ENCODE assay signal across 8 cellular contexts in genomic region chr9:127916665-127917581, GRCh38. TPM values are rescaled to one million over a fixed set of nuclear protein-coding genes. Genes with fewer than 3 reads are reported as not detected.
DNase-seq lines count a peak whose midpoint lies in the region; ATAC-seq lines count a peak whose summit lies in the region.

Gene ST6GALNAC4, minus strand, starts transcription at chr9:127917041. Its CDS starts 622 bp downstream, at chr9:127916419.

- peak; percentile 33 for DNase-seq in DMS114 treated with DMSO at 0.1 percent for 48 hours (lab: John Stamatoyannopoulos, UW; ENCODE audit: unreplicated experiment)
- peak; percentile 78 for DNase-seq in KBM-7
- peak; percentile 75 for DNase-seq in RPMI7951 (ENCODE audit: low read depth)
- DNase-seq in activated T-helper 1 cell treated with anti-CD3 and anti-CD28 coated beads, Interleukin-2, amount 50 U/mL, for 16 hours (ENCODE audit: low read depth in 1 of 2, low spot score in 1 of 2) = peak; percentile 93 to 96
- DNase-seq in fibroblast of gingiva (ENCODE audit: low read depth) = peak; percentile 91
- DNase-seq in naive thymus-derived CD4-positive, alpha-beta T cell = peak; percentile 82 to 97 (median 89)

- H3K36me3 ChIP-seq in naive thymus-derived CD4-positive, alpha-beta T cell (ENCODE audit: control insufficient read depth in 2 of 3, insufficient read depth in 3 of 3, low read length in 3 of 3) = peaks cover 0 to 25% (median 0%) of the 10 kb centered on the region in 3 experiments

- peak within 1 kb of the TSS; percentile 81 for H3K27ac ChIP-seq in naive thymus-derived CD4-positive, alpha-beta T cell (ENCODE audit: low read depth, low read length)

- H3K27me3 Mint-ChIP-seq in naive thymus-derived CD4-positive, alpha-beta T cell = no peaks in the 10 kb centered on the region
- no peaks in the 10 kb centered on the region for H3K27me3 Mint-ChIP-seq in stimulated activated memory B cell treated with anti-CD40 and anti-IgM and Interleukin-4, amounts not matched to agents 10 μg/mL and 1 μg/mL and 100 μg/mL, for 72 hours

- intact Hi-C loops in naive thymus-derived CD4-positive, alpha-beta T cell (cut with micrococcal nuclease) = loop anchor here (1.0 to 5.0 kb wide), 15 partner anchors 11 to 692 kb away; partner anchors contain the start of genes FPGS (in 2 of the 2), PIP5KL1 (in 2 of the 2), STXBP1 (in 2 of the 2) and ST6GALNAC6 (in 1 of the 2)

- peak within 1 kb of the TSS; percentile 69 to 95 (median 87) for H3K27ac Mint-ChIP-seq in naive thymus-derived CD4-positive, alpha-beta T cell
- H3K27ac Mint-ChIP-seq in stimulated activated memory B cell treated with anti-CD40 and anti-IgM and Interleukin-4, amounts not matched to agents 10 μg/mL and 1 μg/mL and 100 μg/mL, for 72 hours = peak within 1 kb of the TSS; percentile 91

- peaks cover 27 to 39% of the 10 kb centered on the region in 2 donors for H3K4me1 ChIP-seq in naive thymus-derived CD4-positive, alpha-beta T cell (ENCODE audit: control insufficient read depth in 2 of 2, insufficient read depth in 2 of 2, low read length in 2 of 2)

- POLR2A ChIA-PET in naive thymus-derived CD4-positive, alpha-beta T cell (lab: Charles Lee) = interaction anchor here (0.6 to 4.9 kb wide), 21 partner anchors 13 to 268 kb away, joined by 3 to 81 read pairs (median 3); partner anchors contain the start of genes CDK9, PTRH1, TOR2A and TTC16

- in situ Hi-C loops in KBM-7 (cut with MboI; ENCODE audit: low pct_unique_long_range_greater_than_20kb, low sequenced_read_pairs) = loop anchor here (25.0 kb wide), 1 partner anchor 330 kb away; no protein-coding TSS in a partner anchor

- H3K4me3 ChIP-seq in naive thymus-derived CD4-positive, alpha-beta T cell (ENCODE audit: low read length) = peak within 1 kb of the TSS; percentile 86

- peaks cover 29 to 64% (median 51%) of the 10 kb centered on the region in 7 donors for H3K4me1 Mint-ChIP-seq in naive thymus-derived CD4-positive, alpha-beta T cell
- H3K4me1 Mint-ChIP-seq in stimulated activated memory B cell treated with anti-CD40 and anti-IgM and Interleukin-4, amounts not matched to agents 10 μg/mL and 1 μg/mL and 100 μg/mL, for 72 hours = peaks cover 80% of the 10 kb centered on the region

- peak within 1 kb of the TSS; percentile 76 to 91 (median 86) for H3K4me3 Mint-ChIP-seq in naive thymus-derived CD4-positive, alpha-beta T cell
- H3K4me3 Mint-ChIP-seq in stimulated activated memory B cell treated with anti-CD40 and anti-IgM and Interleukin-4, amounts not matched to agents 10 μg/mL and 1 μg/mL and 100 μg/mL, for 72 hours = peak within 1 kb of the TSS; percentile 92

- CTCF ChIA-PET in naive thymus-derived CD4-positive, alpha-beta T cell (lab: Charles Lee) = interaction anchor here (0.6 to 2.5 kb wide), 9 partner anchors 11 to 327 kb away, joined by 3 to 12 read pairs (median 3); partner anchors contain the start of genes SH2D3C and TOR2A

- ATAC-seq in GM21619 (IDR thresholded peaks at IDR 0.05; ENCODE audit: unreplicated experiment) = peak; percentile 72
- peak; percentile 98 for ATAC-seq in naive thymus-derived CD4-positive, alpha-beta T cell
- ATAC-seq in stimulated activated memory B cell treated with anti-CD40 and anti-IgM and Interleukin-4, amounts not matched to agents 10 μg/mL and 1 μg/mL and 100 μg/mL, for 72 hours = peak; percentile 94

- peaks cover 0 to 12% (median 0%) of the 10 kb centered on the region in 5 donors for H3K36me3 Mint-ChIP-seq in naive thymus-derived CD4-positive, alpha-beta T cell
- peaks cover 37% of the 10 kb centered on the region for H3K36me3 Mint-ChIP-seq in stimulated activated memory B cell treated with anti-CD40 and anti-IgM and Interleukin-4, amounts not matched to agents 10 μg/mL and 1 μg/mL and 100 μg/mL, for 72 hours

- no peaks in the 10 kb centered on the region for H3K9me3 ChIP-seq in naive thymus-derived CD4-positive, alpha-beta T cell (ENCODE audit: control insufficient read depth in 2 of 3, low read length in 3 of 3)

- H3K9me3 Mint-ChIP-seq in naive thymus-derived CD4-positive, alpha-beta T cell = no peaks in the 10 kb centered on the region
- H3K9me3 Mint-ChIP-seq in stimulated activated memory B cell treated with anti-CD40 and anti-IgM and Interleukin-4, amounts not matched to agents 10 μg/mL and 1 μg/mL and 100 μg/mL, for 72 hours = no peaks in the 10 kb centered on the region

- H3K27me3 ChIP-seq in naive thymus-derived CD4-positive, alpha-beta T cell (ENCODE audit: control insufficient read depth in 2 of 2, insufficient read depth in 2 of 2, low read length in 2 of 2) = no peaks in the 10 kb centered on the region

RNA-seq across cellular contexts. Expression of gene ST6GALNAC4, which starts in this region (rescaled TPM):
- total RNA-seq in RPMI7951 (2014; rRNA removed; shearing (Covaris generic)) = 10.5 and 14.0 TPM in 2 replicates
- total RNA-seq in naive thymus-derived CD4-positive, alpha-beta T cell = 10 to 100 TPM; 28.0 to 51.0 (median 36.1) TPM
- polyA plus RNA-seq in naive thymus-derived CD4-positive, alpha-beta T cell = 10 to 100 TPM; 20.0 to 21.7 TPM

Comparison
In these comparisons a context has a peak if more than half of its experiments do, and no peak if none do; other contexts are left out.
1. Peak in every context shown above with its lines: DNase-seq, ATAC-seq, H3K4me3 ChIP-seq and H3K27ac ChIP-seq.
2. DNase-seq: peak in every context shown above with its lines; median percentile 94 in activated T-helper 1 cell treated with anti-CD3 and anti-CD28 coated beads, Interleukin-2, amount 50 U/mL, for 16 hours; 91 in fibroblast of gingiva; 89 in naive thymus-derived CD4-positive, alpha-beta T cell; 78 in KBM-7; 75 in RPMI7951; 33 in DMS114 treated with DMSO at 0.1 percent for 48 hours.